In genomic region chr5:143139585-143139984, GRCh38 we compare ENCODE assay signal across 24 cellular contexts.
DNase-seq lines count a peak whose midpoint lies in the region; ATAC-seq and TF ChIP-seq lines count a peak whose summit lies in the region.
"Had no signal": no experiment of that assay in that cellular context is flagged by ENCODE, and none has a peak within 500 bp of the region (broad histone marks: within the 10 kb centered on the region; RNA-seq: fewer than 3 reads in every experiment).

No MANE protein-coding gene starts in this region.

- no peak overlapping the region for H3K4me3 ChIP-seq in left ventricle myocardium inferior
- H3K4me3 ChIP-seq: A549; BLaER1 treated with 17β-estradiol and CSF1 and Interleukin-3, amounts not matched to agents 10 nM and 100 nM; GM12878 had no signal

- H3K27me3 Mint-ChIP-seq in activated naive CD8-positive, alpha-beta T cell treated with anti-CD3 and anti-CD28 coated beads for 36 hours: no peaks in the 10 kb centered on the region
- H3K27me3 Mint-ChIP-seq: CD4-positive, alpha-beta T cell; T-cell had no signal

- no peak for ATAC-seq in GM21447 (IDR thresholded peaks at IDR 0.05; ENCODE audit: unreplicated experiment)
- ATAC-seq: A549, GM12878, HCT116, HepG2, PC-3, T-cell had no signal

- no peak overlapping the region for H3K4me3 Mint-ChIP-seq in activated naive CD8-positive, alpha-beta T cell treated with anti-CD3 and anti-CD28 coated beads for 36 hours
- H3K4me3 Mint-ChIP-seq: CD4-positive, alpha-beta T cell; T-cell had no signal

- no peaks in the 10 kb centered on the region for H3K27me3 ChIP-seq in left ventricle myocardium inferior (ENCODE audit: low read depth)
- H3K27me3 ChIP-seq: BLaER1 treated with 17β-estradiol and CSF1 and Interleukin-3, amounts not matched to agents 10 nM and 100 nM had no signal

- peaks cover 12% of the 10 kb centered on the region for H3K36me3 ChIP-seq in left ventricle myocardium inferior

- in situ Hi-C loops in G401 (cut with HindIII; ENCODE audit: low sequenced_read_pairs): no loop called here

- H3K4me1 Mint-ChIP-seq in activated naive CD8-positive, alpha-beta T cell treated with anti-CD3 and anti-CD28 coated beads for 36 hours: no peaks in the 10 kb centered on the region
- H3K4me1 Mint-ChIP-seq: T-cell had no signal

- H3K27ac Mint-ChIP-seq in activated naive CD8-positive, alpha-beta T cell treated with anti-CD3 and anti-CD28 coated beads for 36 hours: no peak overlapping the region
- H3K27ac Mint-ChIP-seq: CD4-positive, alpha-beta T cell; T-cell had no signal

- no peak for TF ChIP-seq CTCF in left ventricle myocardium inferior (IDR thresholded peaks at IDR 0.05; ENCODE audit: borderline replicate concordance)

- peaks cover 4% of the 10 kb centered on the region for H3K36me3 Mint-ChIP-seq in activated naive CD8-positive, alpha-beta T cell treated with anti-CD3 and anti-CD28 coated beads for 36 hours

- H3K9me3 ChIP-seq in left ventricle myocardium inferior (replicated peaks): no peaks in the 10 kb centered on the region
- H3K9me3 ChIP-seq: A549; BLaER1 treated with 17β-estradiol and CSF1 and Interleukin-3, amounts not matched to agents 10 nM and 100 nM had no signal

- peak; percentile 50 for DNase-seq in D341Med (ENCODE audit: low spot score)
- peak; percentile 40 for DNase-seq in G401 (ENCODE audit: low spot score)
- DNase-seq in NCI-H82 treated with DMSO at 0.1 percent for 48 hours (lab: John Stamatoyannopoulos, UW; ENCODE audit: unreplicated experiment): peak; percentile 71
- DNase-seq in left ventricle myocardium inferior: no peak
- no peak for DNase-seq in activated naive CD8-positive, alpha-beta T cell treated with anti-CD3 and anti-CD28 coated beads for 36 hours
- DNase-seq in NOMO-1 (lab: John Stamatoyannopoulos, UW; ENCODE audit: unreplicated experiment in 2 of 2): no peak
- DNase-seq in activated T-cell treated with anti-CD3 and anti-CD28 coated beads for 4 hours: no peak
- DNase-seq: AML-193; CD4-positive, alpha-beta T cell; GDM1; KBM-7; MM.1S; NCI-H2029; NCI-H446 treated with DMSO at 0.1 percent for 48 hours; NCI-H69; PC-3; SHP77; T-cell had no signal

- H3K9me3 Mint-ChIP-seq in activated naive CD8-positive, alpha-beta T cell treated with anti-CD3 and anti-CD28 coated beads for 36 hours: no peaks in the 10 kb centered on the region
- H3K9me3 Mint-ChIP-seq: CD4-positive, alpha-beta T cell; T-cell had no signal

- intact Hi-C loops in left ventricle myocardium inferior (cut with micrococcal nuclease): no loop called here

- H3K27ac ChIP-seq in left ventricle myocardium inferior (replicated peaks): peak overlapping the region; percentile 73
- H3K27ac ChIP-seq: A549; BLaER1 treated with 17β-estradiol and CSF1 and Interleukin-3, amounts not matched to agents 10 nM and 100 nM had no signal

- peaks cover 85% of the 10 kb centered on the region for H3K4me1 ChIP-seq in left ventricle myocardium inferior

Comparison
In these comparisons a context has a peak if more than half of its experiments do, and no peak if none do; other contexts are left out.
1. DNase-seq: peak in D341Med (single experiment), G401 (single experiment) and NCI-H82 treated with DMSO at 0.1 percent for 48 hours (single experiment); none in left ventricle myocardium inferior (single experiment), activated naive CD8-positive, alpha-beta T cell treated with anti-CD3 and anti-CD28 coated beads for 36 hours (single experiment), NOMO-1 (0 of 2) and activated T-cell treated with anti-CD3 and anti-CD28 coated beads for 4 hours (single experiment).